25 cellular contexts compared by ENCODE assay signal in the genomic region with DNA sequence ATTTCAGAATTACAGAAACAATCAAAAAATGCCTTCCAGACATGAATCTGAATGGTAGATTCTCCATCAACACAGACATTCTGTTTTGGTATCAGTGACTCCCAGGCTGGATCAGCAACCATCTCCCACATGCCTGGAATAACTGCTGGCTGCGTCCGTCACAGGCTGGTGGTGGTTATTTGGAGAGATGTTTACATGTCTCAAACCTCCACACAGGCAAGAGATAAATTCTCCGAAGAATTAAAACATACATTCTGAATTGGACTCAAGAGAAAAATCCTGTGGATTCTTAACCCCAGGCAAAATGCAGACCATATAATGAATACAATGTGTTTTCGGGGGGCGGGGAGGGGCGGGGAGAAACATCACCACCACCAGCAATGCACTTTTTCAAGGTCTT.
DNase-seq lines count a peak whose midpoint lies in the region; ATAC-seq and TF ChIP-seq lines count a peak whose summit lies in the region.
"Had no signal": no experiment of that assay in that cellular context is flagged by ENCODE, and none has a peak within 500 bp of the region (broad histone marks: within the 10 kb centered on the region; RNA-seq: fewer than 3 reads in every experiment).

No MANE protein-coding gene starts in this region.

- no peak overlapping the region for H3K9ac ChIP-seq in adipocyte (ENCODE audit: low read length)
- H3K9ac ChIP-seq in trophoblast cell (ENCODE audit: low read length) = no peak overlapping the region
- H3K9ac ChIP-seq: KMS-11 had no signal

- TF ChIP-seq EP300 in gastroesophageal sphincter (IDR thresholded peaks at IDR 0.05) = no peak

- no peak overlapping the region for H2AK5ac ChIP-seq in trophoblast cell (ENCODE audit: low read length)

- TF ChIP-seq CTCF in AG09319 (IDR thresholded peaks at IDR 0.05; ENCODE audit: low read depth, low read length) = no peak
- no peak for TF ChIP-seq CTCF in gastroesophageal sphincter (IDR thresholded peaks at IDR 0.05)
- no peak for TF ChIP-seq CTCF in WERI-Rb-1 (IDR thresholded peaks at IDR 0.05; ENCODE audit: low read depth, low read length)

- no peak overlapping the region for H2BK5ac ChIP-seq in trophoblast cell (ENCODE audit: low read depth, low read length, poor library complexity)

- H3K27me3 ChIP-seq in adipocyte (replicated peaks; ENCODE audit: control insufficient read depth, insufficient read depth, low read length) (no peaks in the 10 kb centered on the region), gastroesophageal sphincter (no peaks in the 10 kb centered on the region), trophoblast cell (ENCODE audit: insufficient read depth, low read length) (no peaks in the 10 kb centered on the region), WERI-Rb-1 (ENCODE audit: insufficient read depth, low read depth, severe bottlenecking) (no peaks in the 10 kb centered on the region)
- H3K27me3 ChIP-seq: brain microvascular endothelial cell, left lung, neutrophil, right atrium auricular region had no signal

- no peaks in the 10 kb centered on the region for H3K79me1 ChIP-seq in trophoblast cell (ENCODE audit: low read length)

- H4K12ac ChIP-seq in trophoblast cell (ENCODE audit: low read depth, low read length) = no peak overlapping the region

- H3K23ac ChIP-seq in trophoblast cell (ENCODE audit: low read length) = no peak overlapping the region

- intact Hi-C loops in sciatic nerve (cut with DNase I) = no loop called here

- H3K36me3 ChIP-seq in adipocyte (ENCODE audit: control insufficient read depth, insufficient read depth, low read length, severe bottlenecking) (no peaks in the 10 kb centered on the region), gastroesophageal sphincter (no peaks in the 10 kb centered on the region), trophoblast cell (ENCODE audit: control insufficient read depth in 1 of 2, insufficient read depth in 2 of 2, low read length in 2 of 2) (no peaks in the 10 kb centered on the region), WERI-Rb-1 (no peaks in the 10 kb centered on the region)
- H3K36me3 ChIP-seq: brain microvascular endothelial cell, left lung, neutrophil, right atrium auricular region had no signal

- TF ChIP-seq POLR2A in gastroesophageal sphincter (IDR thresholded peaks at IDR 0.05) = no peak

- H3K18ac ChIP-seq in trophoblast cell (ENCODE audit: low read length) = no peak overlapping the region

- 24% methylated on average over 6 of the region's 6 CpGs for WGBS in gastroesophageal sphincter (ENCODE audit: low coverage in 1 of 2), 2 donors
- no CpG with 5 or more reads among the region's 6 CpGs for WGBS in trophoblast cell (ENCODE audit: extremely low coverage, insufficient coverage, insufficient read length)

- H3K4me3 ChIP-seq in adipocyte (ENCODE audit: low read length) (no peak overlapping the region), gastroesophageal sphincter (no peak overlapping the region), trophoblast cell (ENCODE audit: low read depth, low read length) (no peak overlapping the region), WERI-Rb-1 (ENCODE audit: low read depth, low read length) (no peak overlapping the region)
- H3K4me3 ChIP-seq: GM12878, GM23338, left lung, right atrium auricular region had no signal

- H3K4me2 ChIP-seq in trophoblast cell (ENCODE audit: low read length) = no peak overlapping the region
- H3K4me2 ChIP-seq: GM23338, KMS-11 had no signal

- no peak overlapping the region for H2BK120ac ChIP-seq in trophoblast cell (ENCODE audit: insufficient read depth, low read length, poor library complexity)

- no peak overlapping the region for H2AFZ ChIP-seq in trophoblast cell (ENCODE audit: insufficient read depth, low read length, poor library complexity)
- H2AFZ ChIP-seq: GM23338 had no signal

- H2BK12ac ChIP-seq in trophoblast cell (ENCODE audit: low read length) = no peak overlapping the region

- no peak overlapping the region for H3K14ac ChIP-seq in trophoblast cell (ENCODE audit: low read length)

- DNase-seq in AG09319 (ENCODE audit: extremely low read depth, low read depth) = peak; percentile 83
- DNase-seq in adipocyte (ENCODE audit: low read depth) = peak; percentile 71
- DNase-seq in trophoblast cell = peak; percentile 67 to 81
- no peak for DNase-seq in ecto neural progenitor cell (ENCODE audit: low spot score)
- no peak for DNase-seq in WERI-Rb-1
- no peak for DNase-seq in sciatic nerve (ENCODE audit: low spot score)
- no peak for DNase-seq in NAMALWA (ENCODE audit: low spot score)
- DNase-seq: activated CD4-positive, alpha-beta T cell treated with anti-CD3 and anti-CD28 coated beads, Interleukin-2, amount 10 ng/mL, durations not matched to agents 7 days and 5 days; activated naive CD8-positive, alpha-beta T cell treated with anti-CD3 and anti-CD28 coated beads, Interleukin-2, amount 10 ng/mL, durations not matched to agents 7 days and 5 days; brain microvascular endothelial cell; CD4-positive, alpha-beta T cell; cortex of kidney; left lung; MV-4-11; NCI-H1930; NCI-H2227 treated with DMSO at 0.1 percent for 48 hours; SHP77; T-cell had no signal

- H3K4me1 ChIP-seq in adipocyte (ENCODE audit: control insufficient read depth, insufficient read depth, low read length) (peaks cover 22% of the 10 kb centered on the region), gastroesophageal sphincter (peaks cover 0 to 34% (median 12%) of the 10 kb centered on the region in 3 donors), trophoblast cell (ENCODE audit: control insufficient read depth in 1 of 2, insufficient read depth in 2 of 2, low read length in 2 of 2) (peaks cover 0 to 2% of the 10 kb centered on the region in 2 experiments)
- H3K4me1 ChIP-seq: left lung had no signal

- no peak overlapping the region for H4K91ac ChIP-seq in trophoblast cell (ENCODE audit: low read depth, low read length)

- H3K79me2 ChIP-seq in trophoblast cell (ENCODE audit: control insufficient read depth, insufficient read depth, low read length, poor library complexity) = no peaks in the 10 kb centered on the region

- H3K9me3 ChIP-seq in adipocyte (ENCODE audit: control insufficient read depth, low read length) = peaks cover 18% of the 10 kb centered on the region
- H3K9me3 ChIP-seq in gastroesophageal sphincter = peaks cover 0 to 7% (median 0%) of the 10 kb centered on the region in 3 donors
- H3K9me3 ChIP-seq in trophoblast cell (ENCODE audit: insufficient read depth, low read depth, low read length) = peaks cover 5% of the 10 kb centered on the region
- H3K9me3 ChIP-seq in WERI-Rb-1 (ENCODE audit: severe bottlenecking) = peaks cover 4% of the 10 kb centered on the region
- H3K9me3 ChIP-seq: neutrophil had no signal

- H4K8ac ChIP-seq in trophoblast cell (ENCODE audit: low read depth, low read length) = no peak overlapping the region

- H3K4ac ChIP-seq in trophoblast cell (ENCODE audit: low read depth, low read length) = no peak overlapping the region

- H3K27ac ChIP-seq in gastroesophageal sphincter (peak overlapping the region in 3 of 4 donors; percentile 25 to 51 (median 39)), trophoblast cell (ENCODE audit: low read depth, low read length) (no peak overlapping the region), WERI-Rb-1 (no peak overlapping the region)
- H3K27ac ChIP-seq: brain microvascular endothelial cell, KMS-11, neutrophil, right atrium auricular region had no signal

- no peak for ATAC-seq in gastroesophageal sphincter
- no peak for ATAC-seq in sciatic nerve
- ATAC-seq: activated T-helper 17 cell treated with anti-CD3 and anti-CD28 coated beads, Interleukin-2, amount 50 U/mL, for 72 hours; GM12878; GM23338; T-cell had no signal

Comparison
In these comparisons a context has a peak if more than half of its experiments do, and no peak if none do; other contexts are left out.
1. DNase-seq: peak in AG09319 (single experiment), adipocyte (single experiment) and trophoblast cell (2 of 2); none in ecto neural progenitor cell (single experiment), WERI-Rb-1 (single experiment), sciatic nerve (single experiment) and NAMALWA (single experiment).
2. H3K27ac ChIP-seq: peak in gastroesophageal sphincter (3 of 4); none in trophoblast cell (single experiment) and WERI-Rb-1 (single experiment).